Comparison of ENCODE assay signal across 27 cellular contexts in genomic region chr7:147984265-147984664, GRCh38.
"Had no signal": no experiment of that assay in that cellular context is flagged by ENCODE, and none has a peak within 500 bp of the region (broad histone marks: within the 10 kb centered on the region; RNA-seq: fewer than 3 reads in every experiment).

No MANE protein-coding gene starts in this region.

- H3K4me3 Mint-ChIP-seq: dendritic cell treated with granulocyte-macrophage colony-stimulating factor and Interleukin-4, amounts not matched to agents 40 ng/mL and 50 ng/mL, for 4 days; effector memory CD8-positive, alpha-beta T cell; endodermal cell had no signal

- H3K27ac Mint-ChIP-seq: dendritic cell treated with granulocyte-macrophage colony-stimulating factor and Interleukin-4, amounts not matched to agents 40 ng/mL and 50 ng/mL, for 4 days; effector memory CD8-positive, alpha-beta T cell; endodermal cell; naive thymus-derived CD4-positive, alpha-beta T cell had no signal

- H3K27me3 ChIP-seq: colonic mucosa, esophagus squamous epithelium, gastrocnemius medialis, heart right ventricle had no signal

- H3K27ac ChIP-seq: colonic mucosa, epithelial cell of prostate, esophagus squamous epithelium, gastrocnemius medialis, heart right ventricle, left ventricle myocardium inferior, lower lobe of right lung had no signal

- H3K36me3 ChIP-seq: colonic mucosa, esophagus squamous epithelium, gastrocnemius medialis, heart right ventricle, left ventricle myocardium inferior, lower lobe of right lung had no signal

- H3K9me3 ChIP-seq: colonic mucosa, esophagus squamous epithelium, gastrocnemius medialis, lower lobe of right lung had no signal

- H3K4me3 ChIP-seq: colonic mucosa, esophagus squamous epithelium, gastrocnemius medialis, heart right ventricle, left ventricle myocardium inferior, lower lobe of right lung had no signal

- FAIRE-seq: endometrium, islet of Langerhans, keratinocyte had no signal

- H3K4me1 Mint-ChIP-seq: naive thymus-derived CD4-positive, alpha-beta T cell had no signal

- ATAC-seq: effector memory CD8-positive, alpha-beta T cell; esophagus mucosa; gastrocnemius medialis; heart right ventricle; left cardiac atrium; left lobe of liver; lower lobe of right lung; naive thymus-derived CD4-positive, alpha-beta T cell had no signal

- H3K36me3 Mint-ChIP-seq: naive thymus-derived CD4-positive, alpha-beta T cell had no signal

- H3K27me3 Mint-ChIP-seq: dendritic cell treated with granulocyte-macrophage colony-stimulating factor and Interleukin-4, amounts not matched to agents 40 ng/mL and 50 ng/mL, for 4 days; effector memory CD8-positive, alpha-beta T cell had no signal

- H3K4me1 ChIP-seq: colonic mucosa, esophagus squamous epithelium, gastrocnemius medialis, heart right ventricle, left ventricle myocardium inferior, lower lobe of right lung had no signal

- DNase-seq: colonic mucosa; cortex of kidney; effector CD8-positive, alpha-beta T cell; effector memory CD8-positive, alpha-beta T cell; endodermal cell; erythroblast; esophagus squamous epithelium; foreskin fibroblast; foreskin melanocyte; gastrocnemius medialis; glutamatergic neuron; head of caudate nucleus; heart right ventricle; hippocampal formation; left cardiac atrium; left ventricle myocardium inferior; lower lobe of right lung; mesenchymal stem cell; midbrain; naive thymus-derived CD4-positive, alpha-beta T cell had no signal
